10 cellular contexts compared by ENCODE assay signal in the genomic region with DNA sequence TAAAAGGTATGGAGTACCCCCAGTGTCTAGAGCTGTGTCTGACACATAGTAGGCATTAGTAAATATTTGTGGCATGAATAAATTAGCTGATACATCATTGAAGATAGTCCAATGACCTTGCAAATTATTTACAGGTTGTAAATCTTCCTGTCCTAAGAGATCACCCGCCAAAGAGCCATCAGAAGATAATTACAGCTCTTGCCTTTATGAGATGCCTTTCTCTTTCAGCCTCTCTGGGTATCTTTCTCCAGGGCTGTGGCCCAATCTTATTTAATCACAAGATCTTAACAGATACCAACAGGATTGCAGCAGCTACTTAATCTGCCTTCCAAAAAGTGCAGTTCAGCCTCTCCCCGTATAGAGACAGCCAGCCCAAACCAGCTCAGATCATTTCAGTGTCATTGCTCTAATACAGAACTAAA. TPM values are rescaled to one million over a fixed set of nuclear protein-coding genes. Genes with fewer than 3 reads are reported as not detected.
DNase-seq lines count a peak whose midpoint lies in the region; ATAC-seq and TF ChIP-seq lines count a peak whose summit lies in the region.
"Had no signal": no experiment of that assay in that cellular context is flagged by ENCODE, and none has a peak within 500 bp of the region (broad histone marks: within the 10 kb centered on the region; RNA-seq: fewer than 3 reads in every experiment).

No MANE protein-coding gene starts in this region.

- H3K4me3 ChIP-seq in transverse colon = no peak overlapping the region

- no peaks in the 10 kb centered on the region for H3K27me3 ChIP-seq in transverse colon

- H3K4me1 ChIP-seq in transverse colon = peaks cover 46 to 84% (median 59%) of the 10 kb centered on the region in 4 donors

- no peak for TF ChIP-seq EP300 in transverse colon (IDR thresholded peaks at IDR 0.05; ENCODE audit: low read depth)

- H3K36me3 ChIP-seq in transverse colon = no peaks in the 10 kb centered on the region

- no peak for TF ChIP-seq POLR2A in transverse colon (IDR thresholded peaks at IDR 0.05)

- peaks cover 0 to 3% (median 2%) of the 10 kb centered on the region in 5 experiments for H3K9me3 Mint-ChIP-seq in brain

- peak; percentile 3 for DNase-seq in NCI-H345 (lab: John Stamatoyannopoulos, UW)
- no peak for DNase-seq in NCI-H345 treated with DMSO at 0.1 percent for 48 hours (lab: John Stamatoyannopoulos, UW; ENCODE audit: unreplicated experiment)
- peak; percentile 36 for DNase-seq in medulla oblongata (ENCODE audit: extremely low spot score)
- no peak for DNase-seq in transverse colon
- no peak for DNase-seq in NCI-H774 (lab: John Stamatoyannopoulos, UW)
- DNase-seq: ACHN, NCI-H187 treated with DMSO at 0.1 percent for 48 hours had no signal

- H3K4me3 Mint-ChIP-seq in brain = peak overlapping the region in 2 of 5 experiments; percentile 4 to 17

- 48 to 71% methylated on average over 2 of the region's 2 CpGs for WGBS in transverse colon (ENCODE audit: low coverage in 1 of 2), 2 donors

- intact Hi-C loops in transverse colon (cut with DNase I; ENCODE audit: low total_unique reads) = no loop called here

- peak overlapping the region; percentile 86 to 96 (median 94) for H3K27ac ChIP-seq in transverse colon

- in situ Hi-C loops in transverse colon (cut with MboI; ENCODE audit: low pct_ligation_motif_present in 1 of 4, low pct_unique_long_range_greater_than_20kb in 1 of 4, low sequenced_read_pairs in 3 of 4) = no loop called here

- no peak for TF ChIP-seq CTCF in brain (conservative IDR thresholded peaks at IDR 0.05)
- no peak for TF ChIP-seq CTCF in transverse colon (IDR thresholded peaks at IDR 0.05)

- peaks cover 83% of the 10 kb centered on the region for H3K4me1 Mint-ChIP-seq in brain

- H3K27me3 Mint-ChIP-seq in brain = peaks cover 6% of the 10 kb centered on the region

- ATAC-seq in HG02973 (IDR thresholded peaks at IDR 0.05; ENCODE audit: unreplicated experiment) (no peak), GM19452 (IDR thresholded peaks at IDR 0.05; ENCODE audit: unreplicated experiment) (no peak)

- no peaks in the 10 kb centered on the region for H3K36me3 Mint-ChIP-seq in brain

- no peaks in the 10 kb centered on the region for H3K9me3 ChIP-seq in transverse colon

- H3K27ac Mint-ChIP-seq in brain = peak overlapping the region; percentile 9 to 99 (median 86)

RNA-seq across cellular contexts. Expression of gene MYOF, which starts 41.5 kb away (rescaled TPM):
- polyA plus RNA-seq in brain (ENCODE audit: insufficient read depth, low read depth, low replicate concordance) = 8.0 TPM
- total RNA-seq in transverse colon = 10 to 100 TPM; 18.9 to 57.2 (median 50.2) TPM

RNA-seq across cellular contexts. Expression of gene CEP55, which starts 55.8 kb away (rescaled TPM):
- polyA plus RNA-seq in brain (ENCODE audit: insufficient read depth, low read depth, low replicate concordance) = 15.2 TPM
- total RNA-seq in transverse colon = 10 to 100 TPM in 1 of 4 donors, 1 to 10 TPM in 2, not detected in 1; 1.1 to 13.1 (median 4.3) TPM

Comparison
In these comparisons a context has a peak if more than half of its experiments do, and no peak if none do; other contexts are left out.
1. DNase-seq: peak in NCI-H345 (single experiment) and medulla oblongata (single experiment); none in NCI-H345 treated with DMSO at 0.1 percent for 48 hours (single experiment), transverse colon (single experiment) and NCI-H774 (single experiment).